10 cellular contexts compared by ENCODE assay signal in genomic region chr15:67026171-67026967, GRCh38. TPM values are rescaled to one million over a fixed set of nuclear protein-coding genes. Genes with fewer than 3 reads are reported as not detected.
A peak's percentile ranks its signal among the peaks of the same experiment; 100 is the strongest.
DNase-seq lines count a peak whose midpoint lies in the region; ATAC-seq and TF ChIP-seq lines count a peak whose summit lies in the region.
"Had no signal": no experiment of that assay in that cellular context is flagged by ENCODE, and none has a peak within 500 bp of the region (broad histone marks: within the 10 kb centered on the region; RNA-seq: fewer than 3 reads in every experiment).

No MANE protein-coding gene starts in this region.

- H3K27ac ChIP-seq in heart right ventricle (peak overlapping the region in 9 of 10 donors; percentile 43 to 87 (median 69)), right lobe of liver (peak overlapping the region; percentile 54 to 63 (median 61)), upper lobe of left lung (peak overlapping the region; percentile 23 to 74 (median 49))

- no peaks in the 10 kb centered on the region for H3K36me3 Mint-ChIP-seq in activated T-helper 1 cell treated with anti-CD3 and anti-CD28 coated beads, Interleukin-12 subunit alpha, Interleukin-12 subunit beta, Interleukin-2, Interleukin-4 antibody, amounts not matched to agents 30 ng/mL and 10 ng/mL and 1 ng/mL, durations not matched to agents 14 hours and 24 hours and 36 hours (ENCODE audit: low read depth)

- in situ Hi-C loops in ACHN (cut with HindIII; ENCODE audit: low pct_ligation_motif_present, low pct_unique_long_range_greater_than_20kb, low sequenced_read_pairs), result no loop called here

- TF ChIP-seq EP300 in upper lobe of left lung (IDR thresholded peaks at IDR 0.05), result no peak

- TF ChIP-seq CTCF in heart right ventricle (IDR thresholded peaks at IDR 0.05) (no peak), right lobe of liver (IDR thresholded peaks at IDR 0.05) (no peak), upper lobe of left lung (IDR thresholded peaks at IDR 0.05) (no peak)

- H3K9me3 ChIP-seq in heart right ventricle, result no peaks in the 10 kb centered on the region
- no peaks in the 10 kb centered on the region for H3K9me3 ChIP-seq in right lobe of liver
- no peaks in the 10 kb centered on the region for H3K9me3 ChIP-seq in upper lobe of left lung

- peaks cover 50% of the 10 kb centered on the region for H3K4me1 Mint-ChIP-seq in activated T-helper 1 cell treated with anti-CD3 and anti-CD28 coated beads, Interleukin-12 subunit alpha, Interleukin-12 subunit beta, Interleukin-2, Interleukin-4 antibody, amounts not matched to agents 30 ng/mL and 10 ng/mL and 1 ng/mL, durations not matched to agents 14 hours and 24 hours and 36 hours (ENCODE audit: low read depth)

- intact Hi-C loops in heart right ventricle (cut with DNase I), result loop anchor here in 3 of 10 donors (5.0 kb wide), 2 partner anchors 36 to 41 kb away; partner anchors contain the start of gene SMAD3 (in 1 of the 3)
- intact Hi-C loops in left ventricle myocardium superior (cut with micrococcal nuclease), result no loop called here
- intact Hi-C loops in activated T-helper 1 cell treated with anti-CD3 and anti-CD28 coated beads, Interleukin-12 subunit alpha, Interleukin-12 subunit beta, Interleukin-2, Interleukin-4 antibody, amounts not matched to agents 30 ng/mL and 10 ng/mL and 1 ng/mL, durations not matched to agents 14 hours and 24 hours and 36 hours (cut with micrococcal nuclease), result no loop called here
- intact Hi-C loops in right lobe of liver (cut with DNase I), result no loop called here

- TF ChIP-seq POLR2A in right lobe of liver (IDR thresholded peaks at IDR 0.05), result no peak
- no peak for TF ChIP-seq POLR2A in upper lobe of left lung (IDR thresholded peaks at IDR 0.05)

- peaks cover 9% of the 10 kb centered on the region for H3K27me3 Mint-ChIP-seq in activated T-helper 1 cell treated with anti-CD3 and anti-CD28 coated beads, Interleukin-12 subunit alpha, Interleukin-12 subunit beta, Interleukin-2, Interleukin-4 antibody, amounts not matched to agents 30 ng/mL and 10 ng/mL and 1 ng/mL, durations not matched to agents 14 hours and 24 hours and 36 hours (ENCODE audit: insufficient read depth)

- H3K4me3 Mint-ChIP-seq in activated T-helper 1 cell treated with anti-CD3 and anti-CD28 coated beads, Interleukin-12 subunit alpha, Interleukin-12 subunit beta, Interleukin-2, Interleukin-4 antibody, amounts not matched to agents 30 ng/mL and 10 ng/mL and 1 ng/mL, durations not matched to agents 14 hours and 24 hours and 36 hours, result no peak overlapping the region

- peak overlapping the region; percentile 67 for H3K27ac Mint-ChIP-seq in activated T-helper 1 cell treated with anti-CD3 and anti-CD28 coated beads, Interleukin-12 subunit alpha, Interleukin-12 subunit beta, Interleukin-2, Interleukin-4 antibody, amounts not matched to agents 30 ng/mL and 10 ng/mL and 1 ng/mL, durations not matched to agents 14 hours and 24 hours and 36 hours

- no peak for DNase-seq in heart right ventricle
- DNase-seq in left ventricle myocardium superior, result no peak
- no peak for DNase-seq in activated T-helper 1 cell treated with anti-CD3 and anti-CD28 coated beads, Interleukin-12 subunit alpha, Interleukin-12 subunit beta, Interleukin-2, Interleukin-4 antibody, amounts not matched to agents 30 ng/mL and 10 ng/mL and 1 ng/mL, durations not matched to agents 14 hours and 24 hours and 36 hours (ENCODE audit: low spot score)
- DNase-seq in right lobe of liver, result peak in 1 of 3 donors; percentile 22
- no peak for DNase-seq in upper lobe of left lung
- DNase-seq in NCI-H774 (lab: John Stamatoyannopoulos, UW), result no peak
- no peak for DNase-seq in ACHN
- DNase-seq: GDM1, NCI-H2081 treated with DMSO at 0.1 percent for 48 hours had no signal

- H3K9me3 Mint-ChIP-seq in activated T-helper 1 cell treated with anti-CD3 and anti-CD28 coated beads, Interleukin-12 subunit alpha, Interleukin-12 subunit beta, Interleukin-2, Interleukin-4 antibody, amounts not matched to agents 30 ng/mL and 10 ng/mL and 1 ng/mL, durations not matched to agents 14 hours and 24 hours and 36 hours, result no peaks in the 10 kb centered on the region

- H3K4me3 ChIP-seq in heart right ventricle (no peak overlapping the region), right lobe of liver (no peak overlapping the region), upper lobe of left lung (no peak overlapping the region)

- no peaks in the 10 kb centered on the region for H3K27me3 ChIP-seq in heart right ventricle
- H3K27me3 ChIP-seq in right lobe of liver, result no peaks in the 10 kb centered on the region
- no peaks in the 10 kb centered on the region for H3K27me3 ChIP-seq in upper lobe of left lung

- 73 to 78% methylated on average over 8 of the region's 8 CpGs for WGBS in heart right ventricle, 2 donors
- 38% methylated on average over 6 of the region's 8 CpGs for WGBS in right lobe of liver (ENCODE audit: insufficient coverage, low coverage, low lambda C conversion rate, missing lambda C conversion rate)
- WGBS in upper lobe of left lung, 2 donors, result 59 to 70% methylated on average over 8 of the region's 8 CpGs

- H3K36me3 ChIP-seq in heart right ventricle (no peaks in the 10 kb centered on the region), right lobe of liver (no peaks in the 10 kb centered on the region), upper lobe of left lung (no peaks in the 10 kb centered on the region)

- ATAC-seq in heart right ventricle, result no peak
- ATAC-seq in left ventricle myocardium superior, result no peak
- peak in 1 of 4 donors; percentile 15 for ATAC-seq in right lobe of liver
- ATAC-seq in upper lobe of left lung (ENCODE audit: low FRiP score in 2 of 2), result peak in 1 of 2 donors; percentile 40
- no peak for ATAC-seq in GM19397 (IDR thresholded peaks at IDR 0.05; ENCODE audit: unreplicated experiment)

- H3K4me1 ChIP-seq in heart right ventricle (peaks cover 13 to 73% (median 49%) of the 10 kb centered on the region in 9 donors), right lobe of liver (peaks cover 10 to 54% (median 23%) of the 10 kb centered on the region in 4 donors), upper lobe of left lung (peaks cover 34 to 38% (median 36%) of the 10 kb centered on the region in 4 donors)

RNA-seq across cellular contexts. Expression of gene SMAD3, which starts 39.0 kb away (rescaled TPM):
- total RNA-seq in heart right ventricle, result 10 to 100 TPM; 11.3 to 44.8 (median 15.7) TPM
- 1 to 10 TPM; 6.2 to 7.8 TPM for polyA plus RNA-seq in heart right ventricle
- 16.7 TPM for total RNA-seq in left ventricle myocardium superior
- total RNA-seq in activated T-helper 1 cell treated with anti-CD3 and anti-CD28 coated beads, Interleukin-12 subunit alpha, Interleukin-12 subunit beta, Interleukin-2, Interleukin-4 antibody, amounts not matched to agents 30 ng/mL and 10 ng/mL and 1 ng/mL, durations not matched to agents 14 hours and 24 hours and 36 hours, result 80.2 and 80.4 TPM in 2 replicates
- 10 to 100 TPM in 5 of 6 experiments, 1 to 10 TPM in 1; 9.2 to 34.0 (median 14.4) TPM for total RNA-seq in right lobe of liver
- total RNA-seq in upper lobe of left lung, result 10 to 100 TPM; 31.7 to 44.5 (median 36.3) TPM
